ENCODE assay signal across 1 cellular context in the genomic region with DNA sequence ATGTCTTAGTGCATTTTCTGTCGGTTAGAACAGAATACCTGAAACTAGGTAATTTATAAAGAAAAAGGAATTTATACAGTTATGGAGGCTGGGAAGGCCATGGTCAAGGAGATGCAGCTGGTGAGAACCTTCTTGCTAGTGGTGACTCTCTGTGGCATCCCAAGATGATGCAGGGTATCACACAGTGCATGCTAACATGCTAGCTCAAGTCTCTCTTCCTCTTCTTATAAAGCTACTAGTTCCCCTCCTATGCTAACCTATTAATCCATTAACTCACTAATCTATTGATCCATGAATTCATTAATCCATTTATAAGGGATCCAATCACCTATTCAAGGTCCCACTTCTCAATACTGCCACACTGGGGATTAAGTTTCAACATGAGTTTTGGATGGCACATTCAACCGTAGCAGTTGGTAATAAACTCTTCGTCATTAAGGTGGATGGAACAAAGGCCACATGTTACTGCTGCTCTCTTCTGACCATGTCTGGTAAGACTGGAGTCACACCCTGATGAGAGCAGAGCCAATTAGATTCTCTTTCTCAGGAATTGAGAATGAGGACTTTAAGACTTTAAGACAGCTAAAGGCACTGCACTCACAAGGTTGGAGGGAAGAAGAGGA.
TF ChIP-seq lines count a peak whose summit lies in the region.

No MANE protein-coding gene starts in this region.

TF ChIP-seq in WTC11, 78 proteins besides CTCF, POLR2A, EP300 and RAD21 (continued from another document):
- TF ChIP-seq, protein P1, sequence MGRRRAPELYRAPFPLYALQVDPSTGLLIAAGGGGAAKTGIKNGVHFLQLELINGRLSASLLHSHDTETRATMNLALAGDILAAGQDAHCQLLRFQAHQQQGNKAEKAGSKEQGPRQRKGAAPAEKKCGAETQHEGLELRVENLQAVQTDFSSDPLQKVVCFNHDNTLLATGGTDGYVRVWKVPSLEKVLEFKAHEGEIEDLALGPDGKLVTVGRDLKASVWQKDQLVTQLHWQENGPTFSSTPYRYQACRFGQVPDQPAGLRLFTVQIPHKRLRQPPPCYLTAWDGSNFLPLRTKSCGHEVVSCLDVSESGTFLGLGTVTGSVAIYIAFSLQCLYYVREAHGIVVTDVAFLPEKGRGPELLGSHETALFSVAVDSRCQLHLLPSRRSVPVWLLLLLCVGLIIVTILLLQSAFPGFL (CRISPR knock-in tag; IDR thresholded peaks at IDR 0.05; ENCODE audit: borderline replicate concordance) = no peak
